Comparison of ENCODE assay signal across 8 cellular contexts in the genomic region with DNA sequence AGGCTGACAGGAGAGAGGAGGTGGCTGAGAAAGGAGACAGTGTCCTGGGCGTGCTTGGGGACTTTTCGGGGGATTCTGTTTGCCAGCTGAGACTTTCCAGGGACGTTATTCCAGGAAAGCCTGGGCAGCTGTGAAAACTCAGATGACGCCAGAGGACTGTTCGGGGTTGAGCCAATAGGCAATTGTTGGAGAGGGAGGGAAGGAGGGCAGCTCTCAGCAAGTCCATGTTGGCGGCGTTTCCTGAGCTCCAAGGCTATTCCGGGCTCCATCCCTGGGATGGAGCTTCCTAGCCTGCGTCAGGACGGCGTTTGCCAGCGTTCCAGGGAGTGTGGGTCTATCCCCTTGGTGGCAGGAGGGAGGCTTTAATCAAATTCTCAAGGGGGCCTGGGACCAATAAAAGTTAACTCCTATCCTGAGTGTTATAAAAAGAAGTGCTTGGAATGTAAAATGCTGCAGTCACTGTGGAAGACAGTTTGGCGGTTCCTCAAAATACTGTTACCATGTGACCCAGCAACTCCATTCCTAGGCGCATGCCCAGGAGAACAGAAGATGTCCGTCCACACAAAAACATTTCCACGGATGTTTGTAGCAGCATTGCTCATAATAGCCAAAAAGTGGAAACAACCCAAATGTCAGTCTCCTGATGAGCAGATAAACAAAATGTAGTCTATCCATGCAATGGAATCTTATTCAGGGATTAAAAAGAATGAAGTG. TPM values are rescaled to one million over a fixed set of nuclear protein-coding genes. Genes with fewer than 3 reads are reported as not detected.
DNase-seq lines count a peak whose midpoint lies in the region; ATAC-seq and TF ChIP-seq lines count a peak whose summit lies in the region.

No MANE protein-coding gene starts in this region.

- intact Hi-C loops in aorta (cut with DNase I) = loop anchor here in 1 of 2 donors (10.0 kb wide), 1 partner anchor 1184 kb away; the partner anchor contains the start of genes CKS1B and SHC1

- H3K27ac Mint-ChIP-seq in activated CD4-positive, alpha-beta T cell treated with anti-CD3 and anti-CD28 coated beads, Interleukin-2, amount 10 ng/mL, durations not matched to agents 7 days and 5 days = peak overlapping the region; percentile 81

- peak overlapping the region; percentile 22 for H3K4me3 Mint-ChIP-seq in activated CD4-positive, alpha-beta T cell treated with anti-CD3 and anti-CD28 coated beads, Interleukin-2, amount 10 ng/mL, durations not matched to agents 7 days and 5 days

- no peaks in the 10 kb centered on the region for H3K9me3 Mint-ChIP-seq in activated CD4-positive, alpha-beta T cell treated with anti-CD3 and anti-CD28 coated beads, Interleukin-2, amount 10 ng/mL, durations not matched to agents 7 days and 5 days

- H3K27ac ChIP-seq in OCI-LY3 (ENCODE audit: low read length) (peak overlapping the region; percentile 93), mucosa of rectum (ENCODE audit: low read depth in 2 of 2, low read length in 2 of 2) (peak overlapping the region; percentile 84 to 87), aorta (ENCODE audit: low read depth in 1 of 2, low read length in 2 of 2) (peak overlapping the region; percentile 97 to 100)

- DNase-seq in activated CD4-positive, alpha-beta T cell treated with anti-CD3 and anti-CD28 coated beads, Interleukin-2, amount 10 ng/mL, durations not matched to agents 7 days and 5 days = no peak
- no peak for DNase-seq in activated CD4-positive, alpha-beta T cell treated with anti-CD3 and anti-CD28 coated beads for 4 hours
- DNase-seq in dermis microvascular lymphatic vessel endothelial cell (ENCODE audit: low read depth in 2 of 2) = peak; percentile 67 to 86
- peak; percentile 91 to 93 for DNase-seq in aorta
- DNase-seq in activated CD4-positive, alpha-beta T cell treated with anti-CD3 and anti-CD28 coated beads, Interleukin-2, amount 50 U/mL, for 1 hour = no peak

- H3K4me2 ChIP-seq in OCI-LY3 (ENCODE audit: low read length) = peak overlapping the region; percentile 95

- peaks cover 16% of the 10 kb centered on the region for H3K27me3 Mint-ChIP-seq in activated CD4-positive, alpha-beta T cell treated with anti-CD3 and anti-CD28 coated beads, Interleukin-2, amount 10 ng/mL, durations not matched to agents 7 days and 5 days

- H3K4me3 ChIP-seq in OCI-LY3 (ENCODE audit: low read length) (peak overlapping the region; percentile 73), mucosa of rectum (ENCODE audit: low read length in 2 of 2) (peak overlapping the region; percentile 58 to 68), aorta (ENCODE audit: low read length in 2 of 2) (peak overlapping the region; percentile 29 to 79)

- H3K4me1 Mint-ChIP-seq in activated CD4-positive, alpha-beta T cell treated with anti-CD3 and anti-CD28 coated beads, Interleukin-2, amount 10 ng/mL, durations not matched to agents 7 days and 5 days = peaks cover 45% of the 10 kb centered on the region

- peak overlapping the region; percentile 73 for H2AFZ ChIP-seq in OCI-LY3 (ENCODE audit: low read depth, low read length)

- H3K9ac ChIP-seq in OCI-LY3 (ENCODE audit: low read length) (peak overlapping the region; percentile 67), mucosa of rectum (ENCODE audit: low read depth in 1 of 2, low read length in 2 of 2) (peak overlapping the region; percentile 58 to 64)

- H3K27me3 ChIP-seq in OCI-LY3 (ENCODE audit: low read depth, low read length) = peaks cover 20% of the 10 kb centered on the region
- H3K27me3 ChIP-seq in mucosa of rectum (ENCODE audit: control insufficient read depth in 2 of 2, insufficient read depth in 2 of 2, low read length in 2 of 2) = peaks cover 0 to 10% of the 10 kb centered on the region in 2 donors
- H3K27me3 ChIP-seq in aorta (ENCODE audit: control insufficient read depth in 1 of 2, insufficient read depth in 2 of 2, low read length in 1 of 2) = no peaks in the 10 kb centered on the region

- H4K20me1 ChIP-seq in OCI-LY3 (ENCODE audit: insufficient read depth, low read length) = no peaks in the 10 kb centered on the region

- no peaks in the 10 kb centered on the region for H3K36me3 Mint-ChIP-seq in activated CD4-positive, alpha-beta T cell treated with anti-CD3 and anti-CD28 coated beads, Interleukin-2, amount 10 ng/mL, durations not matched to agents 7 days and 5 days (ENCODE audit: low read depth)

- no peaks in the 10 kb centered on the region for H3K36me3 ChIP-seq in OCI-LY3 (replicated peaks; ENCODE audit: low read depth, low read length)
- H3K36me3 ChIP-seq in mucosa of rectum (ENCODE audit: control insufficient read depth in 2 of 2, insufficient read depth in 2 of 2, low read length in 2 of 2) = no peaks in the 10 kb centered on the region
- no peaks in the 10 kb centered on the region for H3K36me3 ChIP-seq in aorta (ENCODE audit: control insufficient read depth in 1 of 2, insufficient read depth in 2 of 2, low read length in 1 of 2)

- peak; percentile 93 for ATAC-seq in aorta (ENCODE audit: low FRiP score)
- ATAC-seq in GM19467 (IDR thresholded peaks at IDR 0.05; ENCODE audit: unreplicated experiment) = no peak

- no peaks in the 10 kb centered on the region for H3K79me2 ChIP-seq in OCI-LY3 (ENCODE audit: low read length)

- CTCF ChIA-PET in activated CD4-positive, alpha-beta T cell treated with anti-CD3 and anti-CD28 coated beads, Interleukin-2, amount 10 ng/mL, durations not matched to agents 7 days and 5 days (lab: Charles Lee) = interaction anchor here (1.0 to 1.2 kb wide), 2 partner anchors 14 to 133 kb away, joined by 3 to 4 read pairs; partner anchors contain the start of gene GATAD2B

- WGBS in aorta, 2 donors = 2 to 4% methylated on average over 16 of the region's 16 CpGs

- H3K9me3 ChIP-seq in OCI-LY3 (ENCODE audit: insufficient read depth, low read length) (0 out of 2 replicates have a peak, but pooled peaks cover 3% of the 10 kb centered on the region), mucosa of rectum (ENCODE audit: control insufficient read depth in 2 of 2, low read length in 2 of 2) (no peaks in the 10 kb centered on the region), aorta (ENCODE audit: control insufficient read depth, low read length) (no peaks in the 10 kb centered on the region)

- POLR2A ChIA-PET in activated CD4-positive, alpha-beta T cell treated with anti-CD3 and anti-CD28 coated beads, Interleukin-2, amount 10 ng/mL, durations not matched to agents 7 days and 5 days (lab: Charles Lee) = interaction anchor here (0.5 kb wide), 1 partner anchor 168 kb away, joined by 3 read pairs; the partner anchor contains the start of gene CRTC2

- TF ChIP-seq CTCF in OCI-LY3 (IDR thresholded peaks at IDR 0.05; ENCODE audit: low read depth, low read length) = no peak

- H3K4me1 ChIP-seq in OCI-LY3 (ENCODE audit: low read length) (peaks cover 38% of the 10 kb centered on the region), mucosa of rectum (ENCODE audit: control insufficient read depth in 2 of 2, insufficient read depth in 2 of 2, low read length in 2 of 2) (peaks cover 6 to 10% of the 10 kb centered on the region in 2 donors), aorta (ENCODE audit: control insufficient read depth in 1 of 2, insufficient read depth in 2 of 2, low read length in 2 of 2) (no peaks in the 10 kb centered on the region)

RNA-seq across cellular contexts. Expression of gene SLC27A3, which starts 15.2 kb away (rescaled TPM):
- total RNA-seq in activated CD4-positive, alpha-beta T cell treated with anti-CD3 and anti-CD28 coated beads, Interleukin-2, amount 10 ng/mL, durations not matched to agents 7 days and 5 days = 10 to 100 TPM; 22.2 to 22.9 TPM
- total RNA-seq in dermis microvascular lymphatic vessel endothelial cell (30.4 and 56.1 TPM in 2 replicates), aorta (10 to 100 TPM; 52.4 to 54.5 TPM)
- polyA plus RNA-seq in aorta = 100 to 1,000 TPM in 1 of 2 donors, 10 to 100 TPM in 1; 26.3 to 166 TPM

Comparison
In these comparisons a context has a peak if more than half of its experiments do, and no peak if none do; other contexts are left out.
1. DNase-seq: peak in dermis microvascular lymphatic vessel endothelial cell (2 of 2) and aorta (2 of 2); none in activated CD4-positive, alpha-beta T cell treated with anti-CD3 and anti-CD28 coated beads, Interleukin-2, amount 10 ng/mL, durations not matched to agents 7 days and 5 days (single experiment), activated CD4-positive, alpha-beta T cell treated with anti-CD3 and anti-CD28 coated beads for 4 hours (0 of 2) and activated CD4-positive, alpha-beta T cell treated with anti-CD3 and anti-CD28 coated beads, Interleukin-2, amount 50 U/mL, for 1 hour (single experiment).
2. Peak in every context shown above with its lines, with median percentiles within 50 percentile points of each other: H3K27ac ChIP-seq and H3K4me3 ChIP-seq.